20 cellular contexts compared by ENCODE assay signal in the genomic region with DNA sequence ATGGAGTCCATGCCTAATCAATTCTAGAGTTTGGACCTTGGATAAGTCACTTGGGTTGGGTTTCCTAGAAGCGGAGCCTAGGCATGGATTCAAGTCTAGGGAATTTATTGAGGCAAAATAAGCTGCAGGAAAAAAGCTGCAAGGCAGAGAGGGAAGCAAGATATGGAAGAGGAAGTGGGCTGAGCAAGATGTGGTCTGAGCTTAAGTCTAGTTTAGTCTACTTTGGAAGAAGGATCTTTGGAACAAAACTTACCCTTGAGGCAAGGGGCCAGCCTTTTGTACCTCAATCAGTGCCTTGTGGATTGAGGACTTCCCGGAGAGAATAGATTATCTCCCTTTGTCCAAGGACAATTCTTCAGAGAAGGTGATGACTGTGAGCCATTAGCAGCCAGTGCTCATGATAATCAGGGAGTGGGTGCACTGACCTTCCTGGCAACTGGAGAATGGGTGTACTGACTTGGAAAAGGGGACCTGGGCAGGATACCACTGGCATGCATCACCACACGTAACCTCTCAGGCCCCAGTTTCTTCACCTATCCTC. TPM values are rescaled to one million over a fixed set of nuclear protein-coding genes. Genes with fewer than 3 reads are reported as not detected.
"Had no signal": no experiment of that assay in that cellular context is flagged by ENCODE, and none has a peak within 500 bp of the region (broad histone marks: within the 10 kb centered on the region; RNA-seq: fewer than 3 reads in every experiment).

No MANE protein-coding gene starts in this region.

- H3K4me1 Mint-ChIP-seq: activated T-helper 17 cell treated with anti-CD3 and anti-CD28 coated beads, Interleukin-2, amount 50 U/mL, for 72 hours had no signal

- H3K27ac Mint-ChIP-seq: activated T-helper 17 cell treated with anti-CD3 and anti-CD28 coated beads, Interleukin-2, amount 50 U/mL, for 72 hours had no signal

- H3K27me3 ChIP-seq: brain microvascular endothelial cell, transverse colon had no signal

- H3K36me3 ChIP-seq: prostate gland had no signal

- H3K4me3 Mint-ChIP-seq: activated T-helper 17 cell treated with anti-CD3 and anti-CD28 coated beads, Interleukin-2, amount 50 U/mL, for 72 hours had no signal

- H3K9me3 ChIP-seq: prostate gland, transverse colon had no signal

- DNase-seq: activated CD4-positive, alpha-beta T cell treated with anti-CD3 and anti-CD28 coated beads, Interleukin-2, amount 50 U/mL, for 48 hours; activated naive CD4-positive, alpha-beta T cell treated with Interleukin-2 at 50 U/mL for 16 hours; brain microvascular endothelial cell; cortex of kidney; effector CD8-positive, alpha-beta T cell; foreskin fibroblast; head of caudate nucleus; midbrain; right cardiac atrium; stimulated activated CD4-positive, alpha-beta T cell treated with anti-CD3 and anti-CD28 coated beads, Interleukin-4, amount 100 ng/mL, for 24 hours; stimulated activated naive CD4-positive, alpha-beta T cell treated with Interleukin-2 at 50 U/mL for 16 hours; substantia nigra; transverse colon had no signal

- H3K9me3 Mint-ChIP-seq: activated T-helper 17 cell treated with anti-CD3 and anti-CD28 coated beads, Interleukin-2, amount 50 U/mL, for 72 hours had no signal

- H3K27ac ChIP-seq: brain microvascular endothelial cell, prostate gland, skin epidermis, transverse colon had no signal

- H3K4me1 ChIP-seq: prostate gland, transverse colon had no signal

- ATAC-seq: activated CD4-positive, CD25-positive, alpha-beta regulatory T cell treated with anti-CD3 and anti-CD28 coated beads, Interleukin-2, amount 50 U/mL, for 24 hours; activated T-helper 17 cell treated with anti-CD3 and anti-CD28 coated beads, Interleukin-2, amount 50 U/mL, for 72 hours had no signal

- H3K4me3 ChIP-seq: lung, prostate gland, skin epidermis, transverse colon had no signal

RNA-seq across cellular contexts. Expression of a gene that starts 23.1 kb away (rescaled TPM):
- total RNA-seq: myocyte had no signal
- polyA plus RNA-seq: neural cell had no signal
